1 cellular context compared by ENCODE assay signal in the genomic region with DNA sequence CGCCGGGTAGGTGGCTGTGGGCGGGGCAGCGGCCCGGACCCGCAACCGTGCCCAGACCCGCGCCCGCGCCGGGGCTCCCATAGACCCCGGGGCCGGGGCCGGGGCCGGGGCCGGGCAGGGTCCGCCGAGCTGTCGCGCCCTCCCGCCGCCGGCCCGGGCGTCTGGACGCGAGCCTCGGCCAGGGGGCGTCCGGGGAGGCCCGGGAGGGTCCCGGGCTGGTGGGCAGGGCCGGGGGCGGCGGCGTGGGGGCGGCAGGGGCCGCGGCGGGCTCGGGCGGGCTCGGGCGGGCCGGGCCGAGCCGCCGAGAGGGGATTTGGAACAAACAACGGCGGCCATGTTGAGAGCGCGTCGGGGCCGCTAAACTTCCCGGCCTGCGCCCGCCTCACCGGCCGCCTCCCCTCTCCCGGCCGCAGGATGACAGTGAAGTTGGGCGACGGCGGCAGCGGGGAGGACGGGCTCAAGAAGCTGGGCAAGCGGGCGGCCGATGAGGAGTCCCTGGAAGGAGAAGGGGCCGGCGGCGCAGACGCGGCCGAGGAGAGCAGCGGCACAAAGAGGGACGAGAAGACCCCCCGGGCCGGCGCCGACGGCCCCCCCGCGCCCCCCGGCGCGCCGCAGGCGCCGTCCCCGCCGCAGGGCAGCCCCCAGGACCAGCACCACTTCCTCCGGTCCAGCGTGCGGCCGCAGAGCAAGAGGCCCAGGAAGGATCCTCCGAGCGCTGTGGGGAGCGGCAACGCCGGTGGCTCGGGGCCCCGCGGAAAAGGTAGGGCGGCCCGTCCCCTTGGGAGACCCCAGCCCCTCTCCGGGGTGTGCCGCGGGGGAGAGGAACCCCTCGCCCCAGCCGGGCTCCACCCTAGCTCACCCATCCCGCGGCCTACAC.
A peak's percentile ranks its signal among the peaks of the same experiment; 100 is the strongest.
TF ChIP-seq lines count a peak whose summit lies in the region.

No MANE protein-coding gene starts in this region.

TF ChIP-seq in HEK293, 187 proteins besides CTCF, POLR2A, EP300 and RAD21 (continued from another document):
- TF ChIP-seq, protein P1, sequence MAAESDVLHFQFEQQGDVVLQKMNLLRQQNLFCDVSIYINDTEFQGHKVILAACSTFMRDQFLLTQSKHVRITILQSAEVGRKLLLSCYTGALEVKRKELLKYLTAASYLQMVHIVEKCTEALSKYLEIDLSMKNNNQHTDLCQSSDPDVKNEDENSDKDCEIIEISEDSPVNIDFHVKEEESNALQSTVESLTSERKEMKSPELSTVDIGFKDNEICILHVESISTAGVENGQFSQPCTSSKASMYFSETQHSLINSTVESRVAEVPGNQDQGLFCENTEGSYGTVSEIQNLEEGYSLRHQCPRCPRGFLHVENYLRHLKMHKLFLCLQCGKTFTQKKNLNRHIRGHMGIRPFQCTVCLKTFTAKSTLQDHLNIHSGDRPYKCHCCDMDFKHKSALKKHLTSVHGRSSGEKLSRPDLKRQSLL (tag by site-specific recombination; IDR thresholded peaks at IDR 0.05) = no peak
- TF ChIP-seq, protein P2, sequence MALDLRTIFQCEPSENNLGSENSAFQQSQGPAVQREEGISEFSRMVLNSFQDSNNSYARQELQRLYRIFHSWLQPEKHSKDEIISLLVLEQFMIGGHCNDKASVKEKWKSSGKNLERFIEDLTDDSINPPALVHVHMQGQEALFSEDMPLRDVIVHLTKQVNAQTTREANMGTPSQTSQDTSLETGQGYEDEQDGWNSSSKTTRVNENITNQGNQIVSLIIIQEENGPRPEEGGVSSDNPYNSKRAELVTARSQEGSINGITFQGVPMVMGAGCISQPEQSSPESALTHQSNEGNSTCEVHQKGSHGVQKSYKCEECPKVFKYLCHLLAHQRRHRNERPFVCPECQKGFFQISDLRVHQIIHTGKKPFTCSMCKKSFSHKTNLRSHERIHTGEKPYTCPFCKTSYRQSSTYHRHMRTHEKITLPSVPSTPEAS (tag by site-specific recombination; IDR thresholded peaks at IDR 0.05) = no peak
- TF ChIP-seq ZIC2 (tag by site-specific recombination; IDR thresholded peaks at IDR 0.05) = peak; percentile 32; the same call in 1 of the 2 replicates
